18 cellular contexts compared by ENCODE assay signal in the genomic region with DNA sequence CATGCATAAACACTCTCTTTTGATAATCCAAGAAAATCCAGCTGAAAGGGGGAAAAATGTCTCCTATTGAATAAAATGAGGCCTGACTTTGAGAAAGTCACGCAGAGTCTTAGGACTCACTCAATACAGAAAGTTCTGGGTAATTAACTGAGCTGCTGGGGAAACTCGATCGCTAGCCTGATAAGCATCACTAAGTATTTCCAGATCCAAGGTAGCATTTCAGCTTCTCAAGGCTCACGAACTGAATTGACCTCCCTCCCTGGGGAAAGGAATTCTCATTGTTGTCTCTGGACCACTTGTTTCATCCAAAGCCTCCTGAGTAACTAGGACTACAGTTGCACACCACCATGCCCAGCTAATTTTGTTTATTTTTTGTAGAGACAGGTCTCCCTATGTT. TPM values are rescaled to one million over a fixed set of nuclear protein-coding genes. Genes with fewer than 3 reads are reported as not detected.
DNase-seq lines count a peak whose midpoint lies in the region; ATAC-seq, FAIRE-seq and TF ChIP-seq lines count a peak whose summit lies in the region.
"Had no signal": no experiment of that assay in that cellular context is flagged by ENCODE, and none has a peak within 500 bp of the region (broad histone marks: within the 10 kb centered on the region; RNA-seq: fewer than 3 reads in every experiment).

No MANE protein-coding gene starts in this region.

- POLR2A ChIA-PET in GM10248 (lab: Yijun Ruan, JAX), result no interaction called here

- H3K4me3 Mint-ChIP-seq in type B pancreatic cell, result peak overlapping the region; percentile 29
- H3K4me3 Mint-ChIP-seq: CD4-positive, CD25-positive, alpha-beta regulatory T cell; IgD-negative memory B cell had no signal

- DNase-seq in NCI-H82 (lab: John Stamatoyannopoulos, UW) (peak; percentile 10), NCI-H82 treated with DMSO at 0.1 percent for 48 hours (lab: John Stamatoyannopoulos, UW; ENCODE audit: unreplicated experiment) (no peak), SK-N-MC (ENCODE audit: low read depth, low spot score) (no peak), islet precursor cell (peak; percentile 55), type B pancreatic cell (ENCODE audit: extremely low spot score, unreplicated experiment) (no peak), urothelium cell line (ENCODE audit: low spot score) (no peak), GM10248 (ENCODE audit: extremely low spot score) (no peak)
- DNase-seq: Calu3; CD4-positive, CD25-positive, alpha-beta regulatory T cell; DND-41; NCI-H1436 treated with DMSO at 0.1 percent for 48 hours; NCI-H2081; NCI-H345; NCI-H526 treated with DMSO at 0.1 percent for 48 hours had no signal

- H3K27ac ChIP-seq in SK-N-MC, result no peak overlapping the region

- peak overlapping the region; percentile 29 for H3K9ac ChIP-seq in SK-N-MC (ENCODE audit: insufficient read length)

- no peaks in the 10 kb centered on the region for H3K36me3 ChIP-seq in SK-N-MC (ENCODE audit: insufficient read depth, low read length)
- H3K36me3 ChIP-seq: HAP-1 had no signal

- no peaks in the 10 kb centered on the region for H3K9me3 Mint-ChIP-seq in type B pancreatic cell
- H3K9me3 Mint-ChIP-seq: CD4-positive, CD25-positive, alpha-beta regulatory T cell; IgD-negative memory B cell had no signal

- H3K27me3 Mint-ChIP-seq in type B pancreatic cell, result peaks cover 8% of the 10 kb centered on the region

- no peak for ATAC-seq in HG03460 (IDR thresholded peaks at IDR 0.05; ENCODE audit: unreplicated experiment)

- H3K4me1 Mint-ChIP-seq in type B pancreatic cell (ENCODE audit: unreplicated experiment), result peaks cover 10% of the 10 kb centered on the region
- H3K4me1 Mint-ChIP-seq: CD4-positive, CD25-positive, alpha-beta regulatory T cell had no signal

- H3K9me3 ChIP-seq in SK-N-MC (ENCODE audit: low read depth, low read length), result no peaks in the 10 kb centered on the region
- H3K9me3 ChIP-seq: HAP-1 had no signal

- FAIRE-seq in urothelium cell line (lab: Jason Lieb, UNC), result no peak
- FAIRE-seq: A204.1 had no signal

- no peaks in the 10 kb centered on the region for H3K36me3 Mint-ChIP-seq in type B pancreatic cell
- H3K36me3 Mint-ChIP-seq: CD4-positive, CD25-positive, alpha-beta regulatory T cell had no signal

- H3K27ac Mint-ChIP-seq in type B pancreatic cell, result no peak overlapping the region
- H3K27ac Mint-ChIP-seq: CD4-positive, CD25-positive, alpha-beta regulatory T cell had no signal

- TF ChIP-seq CTCF in type B pancreatic cell (conservative IDR thresholded peaks at IDR 0.05), result no peak
- no peak for TF ChIP-seq CTCF in GM10248 (IDR thresholded peaks at IDR 0.05; ENCODE audit: control extremely low read depth, extremely low read depth, low read depth, missing control alignments)

- CTCF ChIA-PET in GM10248 (lab: Yijun Ruan, JAX), result interaction anchor here (1.0 to 1.1 kb wide), 2 partner anchors 37 to 38 kb away, joined by 3 read pairs; no protein-coding TSS in a partner anchor

- H3K4me3 ChIP-seq in SK-N-MC, result no peak overlapping the region
- H3K4me3 ChIP-seq: HAP-1 had no signal

RNA-seq across cellular contexts. Expression of a gene that starts 13.8 kb away (rescaled TPM):
- 98.3 and 101 TPM in 2 replicates for total RNA-seq in type B pancreatic cell (ENCODE audit: low replicate concordance)

RNA-seq across cellular contexts. Expression of a gene that starts 33.9 kb away (rescaled TPM):
- total RNA-seq in type B pancreatic cell (ENCODE audit: low replicate concordance), result 44.3 and 47.8 TPM in 2 replicates

Comparison
In these comparisons a context has a peak if more than half of its experiments do, and no peak if none do; other contexts are left out.
1. DNase-seq: peak in NCI-H82 (single experiment) and islet precursor cell (single experiment); none in NCI-H82 treated with DMSO at 0.1 percent for 48 hours (single experiment), SK-N-MC (single experiment), type B pancreatic cell (single experiment), urothelium cell line (single experiment) and GM10248 (single experiment).